In genomic region chr6:157770946-157771345, GRCh38 we compare ENCODE assay signal across 1 cellular context.
A peak's percentile ranks its signal among the peaks of the same experiment; 100 is the strongest.
TF ChIP-seq lines count a peak whose summit lies in the region.

No MANE protein-coding gene starts in this region.

TF ChIP-seq in endothelial cell of umbilical vein, 7 proteins besides CTCF, POLR2A, EP300 and RAD21:
- TF ChIP-seq MYC (IDR thresholded peaks at IDR 0.05; ENCODE audit: low read depth, low read length), result no peak
- peak; percentile 57 for TF ChIP-seq JUN (IDR thresholded peaks at IDR 0.05; ENCODE audit: borderline replicate concordance, insufficient read depth, insufficient read length, low read depth)
- TF ChIP-seq FOS (IDR thresholded peaks at IDR 0.05; ENCODE audit: borderline replicate concordance, insufficient read depth, low read length), result peak; percentile 89
- no peak for TF ChIP-seq GATA2 (IDR thresholded peaks at IDR 0.05; ENCODE audit: insufficient read depth, insufficient read length, low read depth, low read length)
